In genomic region chr2:240851078-240851861, GRCh38 we compare ENCODE assay signal across 8 cellular contexts.
DNase-seq lines count a peak whose midpoint lies in the region; ATAC-seq and TF ChIP-seq lines count a peak whose summit lies in the region.

No MANE protein-coding gene starts in this region.

- DNase-seq in CD1c-positive myeloid dendritic cell (ENCODE audit: extremely low spot score) = peak; percentile 85
- peak; percentile 40 for DNase-seq in HFF-Myc (ENCODE audit: extremely low read depth, low read depth)
- DNase-seq in NCI-H446 treated with DMSO at 0.1 percent for 48 hours (lab: John Stamatoyannopoulos, UW) = peak; percentile 17
- DNase-seq in activated CD4-positive, alpha-beta T cell treated with anti-CD3 and anti-CD28 coated beads for 24 hours (ENCODE audit: low read depth in 2 of 2) = peak; percentile 79 to 80
- DNase-seq in cerebellar nuclear complex (lab: John Stamatoyannopoulos, UW) = peak; percentile 68 to 84
- peak; percentile 75 for DNase-seq in kidney tubule cell (ENCODE audit: low spot score)
- DNase-seq in stimulated activated CD4-positive, alpha-beta T cell treated with anti-CD3 and anti-CD28 coated beads, Interleukin-2, amount 100 ng/mL, for 4 hours (ENCODE audit: low read depth) = peak; percentile 70

- peak; percentile 93 for TF ChIP-seq CTCF in HFF-Myc (IDR thresholded peaks at IDR 0.05; ENCODE audit: low read depth, low read length, missing control alignments)

- ATAC-seq in HG02623 (IDR thresholded peaks at IDR 0.05; ENCODE audit: unreplicated experiment) = no peak

- no peak overlapping the region for H3K4me3 ChIP-seq in HFF-Myc (replicated peaks; ENCODE audit: low read depth, low read length)

Comparison
In these comparisons a context has a peak if more than half of its experiments do, and no peak if none do; other contexts are left out.
1. DNase-seq: peak in every context shown above with its lines; median percentile 85 in CD1c-positive myeloid dendritic cell; 80 in activated CD4-positive, alpha-beta T cell treated with anti-CD3 and anti-CD28 coated beads for 24 hours; 76 in cerebellar nuclear complex; 75 in kidney tubule cell; 70 in stimulated activated CD4-positive, alpha-beta T cell treated with anti-CD3 and anti-CD28 coated beads, Interleukin-2, amount 100 ng/mL, for 4 hours; 40 in HFF-Myc; 17 in NCI-H446 treated with DMSO at 0.1 percent for 48 hours.